Comparison of ENCODE assay signal across 1 cellular context in genomic region chr3:187743195-187744141, GRCh38.
TF ChIP-seq lines count a peak whose summit lies in the region.

No MANE protein-coding gene starts in this region.

TF ChIP-seq in neural cell, 6 proteins besides CTCF, POLR2A, EP300 and RAD21 (continued from another document):
- no peak for TF ChIP-seq REST (IDR thresholded peaks at IDR 0.05; ENCODE audit: borderline replicate concordance)
